Comparison of ENCODE assay signal across 10 cellular contexts in genomic region chrX:68440940-68441339, GRCh38. TPM values are rescaled to one million over a fixed set of nuclear protein-coding genes. Genes with fewer than 3 reads are reported as not detected.
DNase-seq lines count a peak whose midpoint lies in the region; ATAC-seq and TF ChIP-seq lines count a peak whose summit lies in the region.
"Had no signal": no experiment of that assay in that cellular context is flagged by ENCODE, and none has a peak within 500 bp of the region (broad histone marks: within the 10 kb centered on the region; RNA-seq: fewer than 3 reads in every experiment).

No MANE protein-coding gene starts in this region.

- H3K27me3 Mint-ChIP-seq in CD8-positive, alpha-beta memory T cell: peaks cover 8 to 28% of the 10 kb centered on the region in 2 donors

- ATAC-seq in GM21786 (IDR thresholded peaks at IDR 0.05; ENCODE audit: unreplicated experiment): no peak
- ATAC-seq: psoas muscle had no signal

- H4K20me1 ChIP-seq in OCI-LY7 (ENCODE audit: insufficient read depth, low read length): no peaks in the 10 kb centered on the region

- DNase-seq in D341Med (ENCODE audit: low spot score) (peak; percentile 48), NCI-H2227 (lab: John Stamatoyannopoulos, UW; ENCODE audit: unreplicated experiment) (peak; percentile 37), epithelial cell of esophagus (ENCODE audit: low read depth) (peak; percentile 31), ovary (peak; percentile 76 to 89 (median 80)), OCI-LY7 (ENCODE audit: low spot score) (no peak)
- no peak for DNase-seq in activated naive CD4-positive, alpha-beta T cell treated with Interleukin-2 at 50 U/mL for 16 hours
- DNase-seq in CD8-positive, alpha-beta memory T cell: no peak

- TF ChIP-seq CTCF in epithelial cell of esophagus (IDR thresholded peaks at IDR 0.05; ENCODE audit: insufficient read depth, low read depth, low read length, missing control alignments): no peak
- TF ChIP-seq CTCF in ovary (IDR thresholded peaks at IDR 0.05): no peak
- TF ChIP-seq CTCF in OCI-LY7 (conservative IDR thresholded peaks at IDR 0.05; ENCODE audit: low read length): no peak

- H3K27ac Mint-ChIP-seq in CD8-positive, alpha-beta memory T cell: no peak overlapping the region

- CTCF ChIA-PET in OCI-LY7 (lab: Charles Lee; ENCODE audit: unreplicated experiment): no interaction called here
- CTCF ChIA-PET in CD8-positive, alpha-beta memory T cell (lab: Charles Lee): no interaction called here

- H3K9me2 ChIP-seq in OCI-LY7 (ENCODE audit: insufficient read depth, low read length): no peaks in the 10 kb centered on the region

- H3K4me3 ChIP-seq in epithelial cell of esophagus (ENCODE audit: low read length): no peak overlapping the region
- H3K4me3 ChIP-seq in ovary: no peak overlapping the region
- H3K4me3 ChIP-seq in OCI-LY7 (ENCODE audit: low read depth, low read length, poor library complexity, severe bottlenecking): no peak overlapping the region
- H3K4me3 ChIP-seq in CD8-positive, alpha-beta memory T cell (ENCODE audit: low read length): no peak overlapping the region
- H3K4me3 ChIP-seq: psoas muscle, upper lobe of left lung had no signal

- H3K4me1 ChIP-seq in ovary (ENCODE audit: insufficient read depth) (no peaks in the 10 kb centered on the region), OCI-LY7 (ENCODE audit: insufficient read depth, low read length, poor library complexity, severe bottlenecking) (no peaks in the 10 kb centered on the region)
- H3K4me1 ChIP-seq in CD8-positive, alpha-beta memory T cell (ENCODE audit: insufficient read depth, low read length): peaks cover 12% of the 10 kb centered on the region
- H3K4me1 ChIP-seq: psoas muscle had no signal

- H3K4me1 Mint-ChIP-seq in CD8-positive, alpha-beta memory T cell: peaks cover 9 to 17% (median 11%) of the 10 kb centered on the region in 3 donors

- no TSS peak for BruUV-seq in OCI-LY7 (replicated peaks; lab: Mats Ljungman, UMichigan)

- no peaks in the 10 kb centered on the region for H3K36me3 Mint-ChIP-seq in CD8-positive, alpha-beta memory T cell

- no peak for TF ChIP-seq POLR2A in ovary (IDR thresholded peaks at IDR 0.05)

- no peak overlapping the region for H3K4me2 ChIP-seq in OCI-LY7 (ENCODE audit: low read length)

- H3K27ac ChIP-seq in ovary (no peak overlapping the region), OCI-LY7 (ENCODE audit: low read depth, low read length, poor library complexity, severe bottlenecking) (no peak overlapping the region)
- H3K27ac ChIP-seq in CD8-positive, alpha-beta memory T cell (ENCODE audit: low read depth, low read length): no peak overlapping the region
- H3K27ac ChIP-seq: psoas muscle had no signal

- H3K4me3 Mint-ChIP-seq in CD8-positive, alpha-beta memory T cell: no peak overlapping the region

- 5 to 9% (median 6%) methylated on average over 1 of the region's 1 CpG for WGBS in ovary, 3 donors

- H3K9me3 Mint-ChIP-seq in CD8-positive, alpha-beta memory T cell: no peaks in the 10 kb centered on the region

- H3K36me3 ChIP-seq in ovary: no peaks in the 10 kb centered on the region
- no peaks in the 10 kb centered on the region for H3K36me3 ChIP-seq in OCI-LY7 (ENCODE audit: insufficient read depth, low read length)
- no peaks in the 10 kb centered on the region for H3K36me3 ChIP-seq in CD8-positive, alpha-beta memory T cell (ENCODE audit: insufficient read depth, low read length)
- H3K36me3 ChIP-seq: upper lobe of left lung had no signal

- intact Hi-C loops in ovary (cut with DNase I): no loop called here
- intact Hi-C loops in OCI-LY7 (cut with micrococcal nuclease; ENCODE audit: unreplicated experiment): no loop called here

- H3K9me3 ChIP-seq in ovary: no peaks in the 10 kb centered on the region
- no peaks in the 10 kb centered on the region for H3K9me3 ChIP-seq in OCI-LY7 (ENCODE audit: low read length)
- no peaks in the 10 kb centered on the region for H3K9me3 ChIP-seq in CD8-positive, alpha-beta memory T cell (ENCODE audit: low read length)
- H3K9me3 ChIP-seq: psoas muscle, upper lobe of left lung had no signal

- no peaks in the 10 kb centered on the region for H3K79me2 ChIP-seq in OCI-LY7 (ENCODE audit: insufficient read depth, low read depth, low read length)

- H2AFZ ChIP-seq in OCI-LY7 (ENCODE audit: low read length): no peak overlapping the region

- no peaks in the 10 kb centered on the region for H3K27me3 ChIP-seq in ovary
- H3K27me3 ChIP-seq in CD8-positive, alpha-beta memory T cell (ENCODE audit: insufficient read depth, low read length, poor library complexity, severe bottlenecking): no peaks in the 10 kb centered on the region
- H3K27me3 ChIP-seq: upper lobe of left lung had no signal

- POLR2A ChIA-PET in OCI-LY7 (lab: Charles Lee): no interaction called here
- POLR2A ChIA-PET in CD8-positive, alpha-beta memory T cell (lab: Charles Lee): no interaction called here

- TF ChIP-seq EP300 in ovary (IDR thresholded peaks at IDR 0.05): no peak

RNA-seq across cellular contexts. Expression of gene OPHN1, which starts 7.6 kb away (rescaled TPM):
- total RNA-seq in ovary (1 to 10 TPM; 3.6 to 9.2 (median 6.9) TPM), OCI-LY7 (2022) (not detected in 2 replicates)
- polyA plus RNA-seq in ovary: 1 to 10 TPM; 2.3 to 7.1 TPM
- total RNA-seq in OCI-LY7 (2014; rRNA removed; shearing (Covaris generic)): not detected in 2 replicates
- under 1 TPM in 1 of 2 experiments, not detected in 1; 0.20 TPM for total RNA-seq in CD8-positive, alpha-beta memory T cell
- not detected for polyA plus RNA-seq in CD8-positive, alpha-beta memory T cell

RNA-seq across cellular contexts. Expression of gene YIPF6, which starts 57.9 kb away (rescaled TPM):
- 10 to 100 TPM; 16.0 to 31.7 (median 28.3) TPM for total RNA-seq in ovary
- polyA plus RNA-seq in ovary: 10 to 100 TPM in 1 of 2 donors, 1 to 10 TPM in 1; 8.6 to 23.5 TPM
- total RNA-seq in OCI-LY7 (2014; rRNA removed; shearing (Covaris generic)): 7.2 and 9.0 TPM in 2 replicates
- 14.7 and 16.3 TPM in 2 replicates for total RNA-seq in OCI-LY7 (2022)
- total RNA-seq in CD8-positive, alpha-beta memory T cell: 10 to 100 TPM; 17.5 to 19.4 TPM
- 20.4 TPM for polyA plus RNA-seq in CD8-positive, alpha-beta memory T cell

Comparison
In these comparisons a context has a peak if more than half of its experiments do, and no peak if none do; other contexts are left out.
1. DNase-seq: peak in D341Med (single experiment), NCI-H2227 (single experiment), epithelial cell of esophagus (single experiment) and ovary (5 of 5); none in OCI-LY7 (single experiment), activated naive CD4-positive, alpha-beta T cell treated with Interleukin-2 at 50 U/mL for 16 hours (single experiment) and CD8-positive, alpha-beta memory T cell (0 of 5).